In genomic region chr1:149888999-149889289, GRCh38 we compare ENCODE assay signal across 8 cellular contexts. TPM values are rescaled to one million over a fixed set of nuclear protein-coding genes. Genes with fewer than 3 reads are reported as not detected.
DNase-seq lines count a peak whose midpoint lies in the region; ATAC-seq and TF ChIP-seq lines count a peak whose summit lies in the region.

No MANE protein-coding gene starts in this region.

- H3K9me3 ChIP-seq in Karpas-422 (ENCODE audit: low read length) (no peaks in the 10 kb centered on the region), colonic mucosa (no peaks in the 10 kb centered on the region), muscle layer of duodenum (ENCODE audit: control insufficient read depth in 1 of 2, low read length in 2 of 2) (no peaks in the 10 kb centered on the region)

- intact Hi-C loops in colonic mucosa (cut with DNase I), result no loop called here

- no peak for ATAC-seq in GM18858 (IDR thresholded peaks at IDR 0.05; ENCODE audit: unreplicated experiment)
- ATAC-seq in HG03457 (IDR thresholded peaks at IDR 0.05; ENCODE audit: unreplicated experiment), result no peak

- DNase-seq in AG10803 (ENCODE audit: low read depth), result peak; percentile 43
- no peak for DNase-seq in Karpas-422
- peak; percentile 34 for DNase-seq in colonic mucosa
- DNase-seq in middle frontal gyrus (ENCODE audit: extremely low spot score, low spot score), result no peak
- no peak for DNase-seq in stimulated activated CD4-positive, alpha-beta T cell treated with anti-CD3 and anti-CD28 coated beads, Interleukin-2, amount 100 ng/mL, for 24 hours

- no peaks in the 10 kb centered on the region for H4K20me1 ChIP-seq in Karpas-422 (ENCODE audit: insufficient read depth, low read depth, low read length)

- no peaks in the 10 kb centered on the region for H3K27me3 ChIP-seq in Karpas-422 (ENCODE audit: low read length)
- H3K27me3 ChIP-seq in colonic mucosa, result no peaks in the 10 kb centered on the region
- no peaks in the 10 kb centered on the region for H3K27me3 ChIP-seq in muscle layer of duodenum (ENCODE audit: low read depth, low read length)

- H2AFZ ChIP-seq in Karpas-422 (ENCODE audit: low read length), result 0 out of 2 replicates have a peak overlapping the region, but pooled peaks have one; percentile 50

- no peak overlapping the region for H3K4me2 ChIP-seq in Karpas-422 (ENCODE audit: low read depth, low read length, poor library complexity, severe bottlenecking)

- H3K9ac ChIP-seq in Karpas-422 (ENCODE audit: low read length) (no peak overlapping the region), colonic mucosa (ENCODE audit: low read depth in 2 of 2, low read length in 2 of 2) (peak overlapping the region in 1 of 2 donors; percentile 98)

- H3K79me2 ChIP-seq in Karpas-422 (ENCODE audit: low read length), result no peaks in the 10 kb centered on the region

- H3K4me1 ChIP-seq in Karpas-422 (ENCODE audit: low read length), result peaks cover 36% of the 10 kb centered on the region
- H3K4me1 ChIP-seq in colonic mucosa, result no peaks in the 10 kb centered on the region
- H3K4me1 ChIP-seq in muscle layer of duodenum (ENCODE audit: control insufficient read depth in 1 of 2, insufficient read depth in 2 of 2, low read length in 2 of 2), result peaks cover 7 to 11% of the 10 kb centered on the region in 2 donors

- H3K36me3 ChIP-seq in Karpas-422 (ENCODE audit: insufficient read depth, low read length), result no peaks in the 10 kb centered on the region; the same call in 1 of the 2 replicates
- H3K36me3 ChIP-seq in colonic mucosa, result no peaks in the 10 kb centered on the region
- no peaks in the 10 kb centered on the region for H3K36me3 ChIP-seq in muscle layer of duodenum (ENCODE audit: control insufficient read depth in 1 of 2, insufficient read depth in 2 of 2, low read length in 2 of 2)

- TF ChIP-seq CTCF in AG10803 (conservative IDR thresholded peaks at IDR 0.05; ENCODE audit: low read length), result no peak
- TF ChIP-seq CTCF in colonic mucosa (IDR thresholded peaks at IDR 0.05), result no peak

- H3K4me3 ChIP-seq in AG10803 (ENCODE audit: low read length) (peak overlapping the region; percentile 79), Karpas-422 (ENCODE audit: low read length) (no peak overlapping the region), colonic mucosa (no peak overlapping the region), muscle layer of duodenum (ENCODE audit: low read depth in 1 of 2, low read length in 2 of 2) (peak overlapping the region; percentile 81 to 89)

- H3K9me2 ChIP-seq in Karpas-422 (replicated peaks; ENCODE audit: insufficient read depth, low read length), result no peaks in the 10 kb centered on the region

- H3K27ac ChIP-seq in Karpas-422 (ENCODE audit: low read length) (no peak overlapping the region), colonic mucosa (peak overlapping the region; percentile 100), muscle layer of duodenum (ENCODE audit: low read length) (peak overlapping the region; percentile 100)

RNA-seq across cellular contexts. Expression of gene BOLA1, which starts 10.4 kb away (rescaled TPM):
- total RNA-seq in Karpas-422 (2014; rRNA removed; shearing (Covaris generic); ENCODE audit: low replicate concordance), result 0.47 and 1.2 TPM in 2 replicates
- total RNA-seq in colonic mucosa, result 10 to 100 TPM; 12.8 to 21.1 TPM

RNA-seq across cellular contexts. Expression of gene SV2A, which starts 28.7 kb away (rescaled TPM):
- not detected in 2 replicates for total RNA-seq in Karpas-422 (2014; rRNA removed; shearing (Covaris generic); ENCODE audit: low replicate concordance)
- 1 to 10 TPM in 1 of 2 donors, under 1 TPM in 1; 0.89 to 1.5 TPM for total RNA-seq in colonic mucosa

RNA-seq across cellular contexts. Expression of gene SF3B4, which starts 38.7 kb away (rescaled TPM):
- 10.9 and 18.8 TPM in 2 replicates for total RNA-seq in Karpas-422 (2014; rRNA removed; shearing (Covaris generic); ENCODE audit: low replicate concordance)
- 10 to 100 TPM; 42.2 to 66.1 TPM for total RNA-seq in colonic mucosa

RNA-seq across cellular contexts. Expression of gene MTMR11, which starts 47.7 kb away (rescaled TPM):
- not detected in 2 replicates for total RNA-seq in Karpas-422 (2014; rRNA removed; shearing (Covaris generic); ENCODE audit: low replicate concordance)
- total RNA-seq in colonic mucosa, result 100 to 1,000 TPM; 168 to 188 TPM

Comparison
In these comparisons a context has a peak if more than half of its experiments do, and no peak if none do; other contexts are left out.
1. DNase-seq: peak in AG10803 (single experiment) and colonic mucosa (single experiment); none in Karpas-422 (single experiment), middle frontal gyrus (single experiment) and stimulated activated CD4-positive, alpha-beta T cell treated with anti-CD3 and anti-CD28 coated beads, Interleukin-2, amount 100 ng/mL, for 24 hours (0 of 2).
2. H3K4me3 ChIP-seq: peak in AG10803 (single experiment) and muscle layer of duodenum (2 of 2); none in Karpas-422 (single experiment) and colonic mucosa (single experiment).